ENCODE assay signal across 9 cellular contexts in the genomic region with DNA sequence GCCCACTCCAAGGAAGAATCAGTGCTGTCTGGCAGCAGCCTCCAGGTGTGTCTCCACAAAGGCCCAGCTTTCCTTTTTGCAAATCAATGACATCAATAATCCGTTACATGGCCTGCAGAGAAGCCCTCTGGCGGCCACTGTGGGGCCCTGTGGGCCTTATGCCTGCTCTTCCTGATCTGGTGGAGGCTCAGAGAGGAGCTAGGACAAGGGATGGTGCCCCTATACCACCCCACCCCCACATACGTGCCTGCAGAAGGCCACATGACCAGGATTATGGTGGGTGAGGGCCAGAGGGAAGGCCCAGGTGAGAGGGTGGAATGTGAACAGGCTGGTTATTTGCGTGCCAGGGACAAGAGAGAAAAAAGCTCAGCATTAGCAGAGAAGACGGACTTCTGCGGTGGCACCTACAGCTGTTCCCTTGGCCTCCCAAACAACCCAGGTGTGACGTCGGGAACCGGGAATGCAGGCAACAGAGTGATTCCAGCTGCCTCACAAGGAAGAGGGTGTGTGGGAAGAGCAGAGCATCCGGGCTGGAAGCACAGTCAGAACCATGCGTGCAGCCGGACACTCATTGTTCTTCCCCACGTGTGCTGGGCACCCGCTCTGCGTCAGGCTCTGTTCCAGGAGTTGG. TPM values are rescaled to one million over a fixed set of nuclear protein-coding genes. Genes with fewer than 3 reads are reported as not detected.
A peak's percentile ranks its signal among the peaks of the same experiment; 100 is the strongest.
DNase-seq lines count a peak whose midpoint lies in the region; ATAC-seq and TF ChIP-seq lines count a peak whose summit lies in the region.
"Had no signal": no experiment of that assay in that cellular context is flagged by ENCODE, and none has a peak within 500 bp of the region (broad histone marks: within the 10 kb centered on the region; RNA-seq: fewer than 3 reads in every experiment).

No MANE protein-coding gene starts in this region.

- no peaks in the 10 kb centered on the region for H3K36me3 ChIP-seq in RWPE2 (ENCODE audit: low read depth)
- no peaks in the 10 kb centered on the region for H3K36me3 ChIP-seq in upper lobe of right lung

- H3K9me3 Mint-ChIP-seq in glutamatergic neuron (ENCODE audit: unreplicated experiment): peaks cover 4% of the 10 kb centered on the region
- H3K9me3 Mint-ChIP-seq in activated T-helper 1 cell treated with anti-CD3 and anti-CD28 coated beads, Interleukin-12 subunit alpha, Interleukin-12 subunit beta, Interleukin-2, Interleukin-4 antibody, amounts not matched to agents 30 ng/mL and 10 ng/mL and 1 ng/mL, durations not matched to agents 14 hours and 24 hours and 36 hours: no peaks in the 10 kb centered on the region

- H3K27me3 ChIP-seq in RWPE2 (ENCODE audit: insufficient read depth, poor library complexity, severe bottlenecking) (no peaks in the 10 kb centered on the region), upper lobe of right lung (no peaks in the 10 kb centered on the region)

- H3K27ac ChIP-seq in RWPE2 (ENCODE audit: poor library complexity, severe bottlenecking) (no peak overlapping the region), upper lobe of right lung (no peak overlapping the region)

- H3K4me1 ChIP-seq in RWPE2 (ENCODE audit: insufficient read depth, poor library complexity, severe bottlenecking) (no peaks in the 10 kb centered on the region), upper lobe of right lung (no peaks in the 10 kb centered on the region)

- peak; percentile 52 for DNase-seq in Right ventricle myocardium inferior (ENCODE audit: missing footprints)
- DNase-seq in Right ventricle myocardium superior: no peak
- no peak for DNase-seq in RWPE2 (ENCODE audit: low spot score)
- DNase-seq in glutamatergic neuron: peak; percentile 67
- DNase-seq in upper lobe of right lung: no peak
- no peak for DNase-seq in activated T-helper 1 cell treated with anti-CD3 and anti-CD28 coated beads, Interleukin-12 subunit alpha, Interleukin-12 subunit beta, Interleukin-2, Interleukin-4 antibody, amounts not matched to agents 30 ng/mL and 10 ng/mL and 1 ng/mL, durations not matched to agents 14 hours and 24 hours and 36 hours (ENCODE audit: low spot score)
- no peak for DNase-seq in T-helper 1 cell
- no peak for DNase-seq in COR-L47 (lab: John Stamatoyannopoulos, UW)
- DNase-seq: left cardiac atrium had no signal

- intact Hi-C loops in Right ventricle myocardium inferior (cut with DNase I) (no loop called here), Right ventricle myocardium superior (cut with DNase I) (no loop called here), upper lobe of right lung (cut with DNase I) (no loop called here)
- intact Hi-C loops in activated T-helper 1 cell treated with anti-CD3 and anti-CD28 coated beads, Interleukin-12 subunit alpha, Interleukin-12 subunit beta, Interleukin-2, Interleukin-4 antibody, amounts not matched to agents 30 ng/mL and 10 ng/mL and 1 ng/mL, durations not matched to agents 14 hours and 24 hours and 36 hours (cut with micrococcal nuclease): no loop called here

- peak overlapping the region; percentile 89 for H3K27ac Mint-ChIP-seq in glutamatergic neuron (ENCODE audit: unreplicated experiment)
- no peak overlapping the region for H3K27ac Mint-ChIP-seq in activated T-helper 1 cell treated with anti-CD3 and anti-CD28 coated beads, Interleukin-12 subunit alpha, Interleukin-12 subunit beta, Interleukin-2, Interleukin-4 antibody, amounts not matched to agents 30 ng/mL and 10 ng/mL and 1 ng/mL, durations not matched to agents 14 hours and 24 hours and 36 hours

- H3K9me3 ChIP-seq in RWPE2 (ENCODE audit: severe bottlenecking): no peaks in the 10 kb centered on the region
- no peaks in the 10 kb centered on the region for H3K9me3 ChIP-seq in upper lobe of right lung

- no peaks in the 10 kb centered on the region for H3K36me3 Mint-ChIP-seq in glutamatergic neuron (ENCODE audit: unreplicated experiment)
- H3K36me3 Mint-ChIP-seq in activated T-helper 1 cell treated with anti-CD3 and anti-CD28 coated beads, Interleukin-12 subunit alpha, Interleukin-12 subunit beta, Interleukin-2, Interleukin-4 antibody, amounts not matched to agents 30 ng/mL and 10 ng/mL and 1 ng/mL, durations not matched to agents 14 hours and 24 hours and 36 hours (ENCODE audit: low read depth): no peaks in the 10 kb centered on the region

- H3K27me3 Mint-ChIP-seq in glutamatergic neuron (ENCODE audit: unreplicated experiment): peaks cover 1% of the 10 kb centered on the region
- H3K27me3 Mint-ChIP-seq in activated T-helper 1 cell treated with anti-CD3 and anti-CD28 coated beads, Interleukin-12 subunit alpha, Interleukin-12 subunit beta, Interleukin-2, Interleukin-4 antibody, amounts not matched to agents 30 ng/mL and 10 ng/mL and 1 ng/mL, durations not matched to agents 14 hours and 24 hours and 36 hours (ENCODE audit: insufficient read depth): peaks cover 5% of the 10 kb centered on the region

- H3K4me3 ChIP-seq in RWPE2 (ENCODE audit: severe bottlenecking) (no peak overlapping the region), upper lobe of right lung (no peak overlapping the region)

- H3K4me3 Mint-ChIP-seq in glutamatergic neuron (ENCODE audit: unreplicated experiment): no peak overlapping the region
- H3K4me3 Mint-ChIP-seq in activated T-helper 1 cell treated with anti-CD3 and anti-CD28 coated beads, Interleukin-12 subunit alpha, Interleukin-12 subunit beta, Interleukin-2, Interleukin-4 antibody, amounts not matched to agents 30 ng/mL and 10 ng/mL and 1 ng/mL, durations not matched to agents 14 hours and 24 hours and 36 hours: no peak overlapping the region

- TF ChIP-seq CTCF in RWPE2 (IDR thresholded peaks at IDR 0.05; ENCODE audit: poor library complexity, severe bottlenecking): peak; percentile 35
- TF ChIP-seq CTCF in glutamatergic neuron (IDR thresholded peaks at IDR 0.05; ENCODE audit: partially characterized antibody, unreplicated experiment): peak; percentile 57
- TF ChIP-seq CTCF in upper lobe of right lung (IDR thresholded peaks at IDR 0.05): peak; percentile 11

- ATAC-seq in Right ventricle myocardium inferior (no peak), Right ventricle myocardium superior (ENCODE audit: poor library complexity) (no peak), RWPE2 (ENCODE audit: low read depth) (peak; percentile 67), upper lobe of right lung (peak; percentile 67)

- H3K4me1 Mint-ChIP-seq in glutamatergic neuron (ENCODE audit: low read depth, unreplicated experiment): peaks cover 21% of the 10 kb centered on the region
- H3K4me1 Mint-ChIP-seq in activated T-helper 1 cell treated with anti-CD3 and anti-CD28 coated beads, Interleukin-12 subunit alpha, Interleukin-12 subunit beta, Interleukin-2, Interleukin-4 antibody, amounts not matched to agents 30 ng/mL and 10 ng/mL and 1 ng/mL, durations not matched to agents 14 hours and 24 hours and 36 hours (ENCODE audit: low read depth): no peaks in the 10 kb centered on the region

RNA-seq across cellular contexts. Expression of gene EIF4A3, which starts 22.5 kb away (rescaled TPM):
- 31.3 TPM for total RNA-seq in Right ventricle myocardium inferior
- 32.1 TPM for total RNA-seq in Right ventricle myocardium superior
- 110 TPM for total RNA-seq in glutamatergic neuron (ENCODE audit: unreplicated experiment)
- total RNA-seq in upper lobe of right lung: 56.0 TPM
- total RNA-seq in activated T-helper 1 cell treated with anti-CD3 and anti-CD28 coated beads, Interleukin-12 subunit alpha, Interleukin-12 subunit beta, Interleukin-2, Interleukin-4 antibody, amounts not matched to agents 30 ng/mL and 10 ng/mL and 1 ng/mL, durations not matched to agents 14 hours and 24 hours and 36 hours: 179 and 182 TPM in 2 replicates

RNA-seq across cellular contexts. Expression of gene GAA, which starts 23.1 kb away (rescaled TPM):
- 46.0 TPM for total RNA-seq in Right ventricle myocardium inferior
- total RNA-seq in Right ventricle myocardium superior: 45.3 TPM
- 384 TPM for total RNA-seq in glutamatergic neuron (ENCODE audit: unreplicated experiment)
- total RNA-seq in upper lobe of right lung: 99.1 TPM
- total RNA-seq in activated T-helper 1 cell treated with anti-CD3 and anti-CD28 coated beads, Interleukin-12 subunit alpha, Interleukin-12 subunit beta, Interleukin-2, Interleukin-4 antibody, amounts not matched to agents 30 ng/mL and 10 ng/mL and 1 ng/mL, durations not matched to agents 14 hours and 24 hours and 36 hours: 12.3 and 13.1 TPM in 2 replicates

RNA-seq across cellular contexts. Expression of gene CARD14, which starts 45.4 kb away (rescaled TPM):
- total RNA-seq in Right ventricle myocardium inferior (not detected), Right ventricle myocardium superior (not detected), glutamatergic neuron (ENCODE audit: unreplicated experiment) (1.1 TPM), upper lobe of right lung (1.1 TPM)
- not detected in 2 replicates for total RNA-seq in activated T-helper 1 cell treated with anti-CD3 and anti-CD28 coated beads, Interleukin-12 subunit alpha, Interleukin-12 subunit beta, Interleukin-2, Interleukin-4 antibody, amounts not matched to agents 30 ng/mL and 10 ng/mL and 1 ng/mL, durations not matched to agents 14 hours and 24 hours and 36 hours
- total RNA-seq: left cardiac atrium had no signal

Comparison
In these comparisons a context has a peak if more than half of its experiments do, and no peak if none do; other contexts are left out.
1. DNase-seq: peak in Right ventricle myocardium inferior (single experiment) and glutamatergic neuron (single experiment); none in Right ventricle myocardium superior (single experiment), RWPE2 (single experiment), upper lobe of right lung (single experiment), activated T-helper 1 cell treated with anti-CD3 and anti-CD28 coated beads, Interleukin-12 subunit alpha, Interleukin-12 subunit beta, Interleukin-2, Interleukin-4 antibody, amounts not matched to agents 30 ng/mL and 10 ng/mL and 1 ng/mL, durations not matched to agents 14 hours and 24 hours and 36 hours (single experiment), T-helper 1 cell (0 of 5) and COR-L47 (single experiment).
2. ATAC-seq: peak in RWPE2 (single experiment) and upper lobe of right lung (single experiment); none in Right ventricle myocardium inferior (single experiment) and Right ventricle myocardium superior (single experiment).
3. Peak in every context shown above with its lines, with median percentiles within 50 percentile points of each other: CTCF ChIP-seq.